27 cellular contexts compared by ENCODE assay signal in the genomic region with DNA sequence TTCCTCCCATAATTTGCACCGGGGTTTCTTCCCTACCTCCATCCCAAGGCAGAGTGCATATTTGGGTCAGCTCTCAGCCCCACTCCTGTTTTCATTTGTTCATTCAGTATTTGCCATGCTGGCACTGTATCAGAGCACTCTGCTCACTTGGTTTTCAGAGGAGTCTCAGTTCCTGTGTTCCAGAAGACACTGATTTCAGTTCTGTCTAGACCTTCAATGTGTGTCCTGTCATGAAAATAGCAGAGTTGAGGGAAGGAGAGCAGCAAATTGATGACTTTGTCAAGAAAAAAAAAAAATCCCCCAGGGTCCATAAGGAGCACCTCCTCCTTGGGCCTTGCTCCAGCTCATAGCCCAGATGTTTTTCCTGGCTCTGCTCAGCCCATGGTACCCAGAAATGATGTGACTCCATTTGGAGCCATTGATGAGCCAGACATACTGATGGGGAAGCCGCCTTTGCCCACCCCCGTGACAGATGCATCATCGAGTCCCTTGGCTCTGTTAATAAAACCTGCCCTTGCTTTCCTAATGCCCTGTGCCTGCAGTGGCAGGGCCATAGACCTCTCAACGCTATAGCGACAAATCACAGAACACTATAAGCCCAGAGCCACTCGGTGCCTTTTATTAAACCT.
"Had no signal": no experiment of that assay in that cellular context is flagged by ENCODE, and none has a peak within 500 bp of the region (broad histone marks: within the 10 kb centered on the region; RNA-seq: fewer than 3 reads in every experiment).

No MANE protein-coding gene starts in this region.

- H3K9me3 Mint-ChIP-seq: activated T-cell treated with anti-CD3 and anti-CD28 coated beads, Interleukin-2, amount 50 U/mL, for 24 hours; activated T-helper 17 cell treated with anti-CD3 and anti-CD28 coated beads, Interleukin-2, amount 50 U/mL, for 72 hours; immature natural killer cell; natural killer cell treated with Interleukin-12 subunit alpha and Interleukin-12 subunit beta and Interleukin-15 and Interleukin-18, amount 100 ng/mL, for 72 hours; stimulated activated naive CD8-positive, alpha-beta T cell treated with anti-CD3 and anti-CD28 coated beads, Interleukin-15, Interleukin-2, amounts not matched to agents 100 ng/mL and 50 ng/mL, for 24 hours had no signal

- H3K27me3 ChIP-seq: adrenal gland, ascending aorta, hepatocyte, sigmoid colon, tibial artery had no signal

- H3K27ac Mint-ChIP-seq: activated naive CD8-positive, alpha-beta T cell; activated T-cell treated with anti-CD3 and anti-CD28 coated beads, Interleukin-2, amount 50 U/mL, for 24 hours; activated T-helper 17 cell treated with anti-CD3 and anti-CD28 coated beads, Interleukin-2, amount 50 U/mL, for 72 hours; immature natural killer cell; natural killer cell treated with Interleukin-12 subunit alpha and Interleukin-12 subunit beta and Interleukin-15 and Interleukin-18, amount 100 ng/mL, for 72 hours; stimulated activated naive CD8-positive, alpha-beta T cell treated with anti-CD3 and anti-CD28 coated beads, Interleukin-15, Interleukin-2, amounts not matched to agents 100 ng/mL and 50 ng/mL, for 24 hours; T-helper 17 cell had no signal

- H3K4me2 ChIP-seq: hepatocyte had no signal

- H3K4me1 ChIP-seq: breast epithelium, sigmoid colon had no signal

- H2AFZ ChIP-seq: hepatocyte had no signal

- DNase-seq: activated CD4-positive, alpha-beta T cell treated with anti-CD3 and anti-CD28 coated beads for 1 hour; activated CD8-positive, alpha-beta memory T cell treated with anti-CD3 and anti-CD28 coated beads for 24 hours; activated CD8-positive, alpha-beta memory T cell treated with anti-CD3 and anti-CD28 coated beads, Interleukin-2, amount 50 U/mL, for 4 hours; activated naive CD4-positive, alpha-beta T cell; activated T-cell treated with anti-CD3 and anti-CD28 coated beads, Interleukin-2, amount 50 U/mL, for 24 hours; adrenal gland; cortex of kidney; foreskin fibroblast; immature natural killer cell; midbrain; nucleus accumbens; sigmoid colon; stimulated activated CD4-positive, alpha-beta T cell treated with anti-CD3 and anti-CD28 coated beads, Interleukin-12 subunit alpha, Interleukin-12 subunit beta, amount 100 ng/mL, for 4 hours; substantia nigra; SW 1271; T-helper 17 cell; tibial artery; WERI-Rb-1 had no signal

- H3K36me3 ChIP-seq: adrenal gland, ascending aorta, breast epithelium, sigmoid colon, tibial artery, WERI-Rb-1 had no signal

- H3K9me3 ChIP-seq: adrenal gland, ascending aorta, breast epithelium, sigmoid colon, tibial artery had no signal

- H3K4me3 Mint-ChIP-seq: activated naive CD8-positive, alpha-beta T cell; activated T-cell treated with anti-CD3 and anti-CD28 coated beads, Interleukin-2, amount 50 U/mL, for 24 hours; activated T-helper 17 cell treated with anti-CD3 and anti-CD28 coated beads, Interleukin-2, amount 50 U/mL, for 72 hours; immature natural killer cell; natural killer cell treated with Interleukin-12 subunit alpha and Interleukin-12 subunit beta and Interleukin-15 and Interleukin-18, amount 100 ng/mL, for 72 hours; stimulated activated naive CD8-positive, alpha-beta T cell treated with anti-CD3 and anti-CD28 coated beads, Interleukin-15, Interleukin-2, amounts not matched to agents 100 ng/mL and 50 ng/mL, for 24 hours; T-helper 17 cell had no signal

- ATAC-seq: activated T-helper 17 cell treated with anti-CD3 and anti-CD28 coated beads, Interleukin-2, amount 50 U/mL, for 72 hours; left lobe of liver; natural killer cell treated with Interleukin-12 subunit alpha and Interleukin-12 subunit beta and Interleukin-15 and Interleukin-18, amount 100 ng/mL, for 72 hours; T-helper 17 cell had no signal

- H3K79me2 ChIP-seq: hepatocyte had no signal

- H3K4me3 ChIP-seq: adrenal gland, ascending aorta, breast epithelium, hepatocyte, sigmoid colon, tibial artery had no signal

- H3K27ac ChIP-seq: adrenal gland, breast epithelium, epithelial cell of prostate, hepatocyte, sigmoid colon, tibial artery, WERI-Rb-1 had no signal

- H3K4me1 Mint-ChIP-seq: activated T-helper 17 cell treated with anti-CD3 and anti-CD28 coated beads, Interleukin-2, amount 50 U/mL, for 72 hours; immature natural killer cell; T-helper 17 cell had no signal

- H3K36me3 Mint-ChIP-seq: activated naive CD8-positive, alpha-beta T cell; immature natural killer cell; natural killer cell treated with Interleukin-12 subunit alpha and Interleukin-12 subunit beta and Interleukin-15 and Interleukin-18, amount 100 ng/mL, for 72 hours had no signal
